9 cellular contexts compared by ENCODE assay signal in genomic region chr1:59025898-59026426, GRCh38.
DNase-seq lines count a peak whose midpoint lies in the region; ATAC-seq and TF ChIP-seq lines count a peak whose summit lies in the region.
"Had no signal": no experiment of that assay in that cellular context is flagged by ENCODE, and none has a peak within 500 bp of the region (broad histone marks: within the 10 kb centered on the region; RNA-seq: fewer than 3 reads in every experiment).

No MANE protein-coding gene starts in this region.

- no peaks in the 10 kb centered on the region for H3K36me3 Mint-ChIP-seq in neural progenitor cell

- no peaks in the 10 kb centered on the region for H3F3A ChIP-seq in neural progenitor cell (ENCODE audit: low read depth)

- H3K27ac Mint-ChIP-seq in neural progenitor cell: no peak overlapping the region

- TF ChIP-seq CTCF in neural progenitor cell (IDR thresholded peaks at IDR 0.05): no peak

- no peaks in the 10 kb centered on the region for H3K9me3 Mint-ChIP-seq in neural progenitor cell

- no peaks in the 10 kb centered on the region for H3K9me3 ChIP-seq in BLaER1 treated with 17β-estradiol and CSF1 and Interleukin-3, amounts not matched to agents 10 nM and 100 nM (replicated peaks in 1 of 11)
- H3K9me3 ChIP-seq in neural progenitor cell (ENCODE audit: low read depth): no peaks in the 10 kb centered on the region

- H3K4me1 ChIP-seq in BLaER1 treated with 17β-estradiol and CSF1 and Interleukin-3, amounts not matched to agents 10 nM and 100 nM: peaks cover 14 to 50% (median 23%) of the 10 kb centered on the region in 10 experiments
- no peaks in the 10 kb centered on the region for H3K4me1 ChIP-seq in neural progenitor cell

- H3K4me1 Mint-ChIP-seq in neural progenitor cell: peaks cover 9% of the 10 kb centered on the region

- H3K79me2 ChIP-seq in neural progenitor cell (ENCODE audit: low read depth): no peaks in the 10 kb centered on the region

- no peaks in the 10 kb centered on the region for H3K27me3 Mint-ChIP-seq in neural progenitor cell (ENCODE audit: insufficient read depth, low read depth)

- peak; percentile 84 for ATAC-seq in GM19372 (IDR thresholded peaks at IDR 0.05; ENCODE audit: low read depth, unreplicated experiment)
- ATAC-seq in HG03139 (IDR thresholded peaks at IDR 0.05; ENCODE audit: unreplicated experiment): peak; percentile 72

- no peaks in the 10 kb centered on the region for H3K36me3 ChIP-seq in BLaER1 treated with 17β-estradiol and CSF1 and Interleukin-3, amounts not matched to agents 10 nM and 100 nM
- no peaks in the 10 kb centered on the region for H3K36me3 ChIP-seq in neural progenitor cell

- DNase-seq in fibroblast of gingiva (ENCODE audit: low read depth): peak; percentile 11
- DNase-seq in OCI-M2 (lab: John Stamatoyannopoulos, UW; ENCODE audit: unreplicated experiment): no peak
- no peak for DNase-seq in ecto neural progenitor cell (ENCODE audit: low spot score)
- DNase-seq in neural progenitor cell (ENCODE audit: low spot score): no peak
- no peak for DNase-seq in activated CD4-positive, alpha-beta T cell treated with anti-CD3 and anti-CD28 coated beads for 4 hours

- no peaks in the 10 kb centered on the region for H4K20me1 ChIP-seq in BLaER1 treated with 17β-estradiol and CSF1 and Interleukin-3, amounts not matched to agents 10 nM and 100 nM
- no peaks in the 10 kb centered on the region for H4K20me1 ChIP-seq in neural progenitor cell (ENCODE audit: low read depth)

- H3K9ac ChIP-seq in BLaER1 treated with 17β-estradiol and CSF1 and Interleukin-3, amounts not matched to agents 10 nM and 100 nM: no peak overlapping the region; a peak in 1 of 22 replicates
- no peak overlapping the region for H3K9ac ChIP-seq in neural progenitor cell

- no peak overlapping the region for H3K4me3 ChIP-seq in BLaER1 treated with 17β-estradiol and CSF1 and Interleukin-3, amounts not matched to agents 10 nM and 100 nM
- H3K4me3 ChIP-seq in neural progenitor cell: no peak overlapping the region

- no peak overlapping the region for H2AFZ ChIP-seq in neural progenitor cell (replicated peaks)

- H3K27ac ChIP-seq in BLaER1 treated with 17β-estradiol and CSF1 and Interleukin-3, amounts not matched to agents 10 nM and 100 nM: peak overlapping the region in 9 of 11 experiments; percentile 11 to 51 (median 26); a peak in 10 of 22 replicates
- H3K27ac ChIP-seq in neural progenitor cell: no peak overlapping the region
- H3K27ac ChIP-seq: epithelial cell of prostate had no signal

- no peak overlapping the region for H3K4me3 Mint-ChIP-seq in neural progenitor cell

- H3K27me3 ChIP-seq in BLaER1 treated with 17β-estradiol and CSF1 and Interleukin-3, amounts not matched to agents 10 nM and 100 nM: no peaks in the 10 kb centered on the region
- H3K27me3 ChIP-seq in neural progenitor cell: no peaks in the 10 kb centered on the region

- peak overlapping the region; percentile 40 to 67 (median 57) for H3K4me2 ChIP-seq in BLaER1 treated with 17β-estradiol and CSF1 and Interleukin-3, amounts not matched to agents 10 nM and 100 nM
- H3K4me2 ChIP-seq in neural progenitor cell: no peak overlapping the region
